ENCODE assay signal across 15 cellular contexts in genomic region chr9:99303177-99303576, GRCh38.
"Had no signal": no experiment of that assay in that cellular context is flagged by ENCODE, and none has a peak within 500 bp of the region (broad histone marks: within the 10 kb centered on the region; RNA-seq: fewer than 3 reads in every experiment).

No MANE protein-coding gene starts in this region.

- H3K36me3 Mint-ChIP-seq: activated naive CD8-positive, alpha-beta T cell treated with anti-CD3 and anti-CD28 coated beads, Interleukin-2, amount 10 ng/mL, durations not matched to agents 7 days and 5 days; naive thymus-derived CD4-positive, alpha-beta T cell had no signal

- H3K4me3 Mint-ChIP-seq: activated naive CD8-positive, alpha-beta T cell treated with anti-CD3 and anti-CD28 coated beads, Interleukin-2, amount 10 ng/mL, durations not matched to agents 7 days and 5 days; dendritic cell treated with granulocyte-macrophage colony-stimulating factor and Interleukin-4, amounts not matched to agents 40 ng/mL and 50 ng/mL, for 4 days; effector memory CD8-positive, alpha-beta T cell; naive thymus-derived CD4-positive, alpha-beta T cell; stimulated activated naive B cell treated with anti-CD40 and anti-IgM and Interleukin-4, amounts not matched to agents 10 μg/mL and 1 μg/mL and 100 μg/mL, for 72 hours had no signal

- H3K4me1 Mint-ChIP-seq: activated naive CD8-positive, alpha-beta T cell treated with anti-CD3 and anti-CD28 coated beads, Interleukin-2, amount 10 ng/mL, durations not matched to agents 7 days and 5 days had no signal

- ATAC-seq: effector memory CD8-positive, alpha-beta T cell; naive thymus-derived CD4-positive, alpha-beta T cell; stimulated activated naive B cell treated with anti-CD40 and anti-IgM and Interleukin-4, amounts not matched to agents 10 μg/mL and 1 μg/mL and 100 μg/mL, for 72 hours had no signal

- H3K4me3 ChIP-seq: right atrium auricular region, smooth muscle cell had no signal

- H3K27me3 Mint-ChIP-seq: stimulated activated naive B cell treated with anti-CD40 and anti-IgM and Interleukin-4, amounts not matched to agents 10 μg/mL and 1 μg/mL and 100 μg/mL, for 72 hours had no signal

- DNase-seq: activated CD4-positive, alpha-beta T cell treated with anti-CD3 and anti-CD28 coated beads for 1 hour; activated CD4-positive, alpha-beta T cell treated with anti-CD3 and anti-CD28 coated beads, Interleukin-2, amount 50 U/mL, for 48 hours; activated naive CD8-positive, alpha-beta T cell treated with anti-CD3 and anti-CD28 coated beads, Interleukin-2, amount 10 ng/mL, durations not matched to agents 7 days and 5 days; activated T-cell treated with anti-CD3 and anti-CD28 coated beads, Interleukin-2, amount 50 U/mL, for 48 hours; anterior cingulate cortex; cerebellar nuclear complex; effector memory CD8-positive, alpha-beta T cell; glutamatergic neuron; naive thymus-derived CD4-positive, alpha-beta T cell; stimulated activated naive B cell treated with anti-CD40 and anti-IgM and Interleukin-4, amounts not matched to agents 10 μg/mL and 1 μg/mL and 100 μg/mL, for 72 hours; T-helper 2 cell; trophoblast cell had no signal

- H3K27ac Mint-ChIP-seq: activated naive CD8-positive, alpha-beta T cell treated with anti-CD3 and anti-CD28 coated beads, Interleukin-2, amount 10 ng/mL, durations not matched to agents 7 days and 5 days; dendritic cell treated with granulocyte-macrophage colony-stimulating factor and Interleukin-4, amounts not matched to agents 40 ng/mL and 50 ng/mL, for 4 days; effector memory CD8-positive, alpha-beta T cell; naive thymus-derived CD4-positive, alpha-beta T cell had no signal

- H3K9me3 Mint-ChIP-seq: activated naive CD8-positive, alpha-beta T cell treated with anti-CD3 and anti-CD28 coated beads, Interleukin-2, amount 10 ng/mL, durations not matched to agents 7 days and 5 days; dendritic cell treated with granulocyte-macrophage colony-stimulating factor and Interleukin-4, amounts not matched to agents 40 ng/mL and 50 ng/mL, for 4 days; effector memory CD8-positive, alpha-beta T cell had no signal
